Comparison of ENCODE assay signal across 29 cellular contexts in the genomic region with DNA sequence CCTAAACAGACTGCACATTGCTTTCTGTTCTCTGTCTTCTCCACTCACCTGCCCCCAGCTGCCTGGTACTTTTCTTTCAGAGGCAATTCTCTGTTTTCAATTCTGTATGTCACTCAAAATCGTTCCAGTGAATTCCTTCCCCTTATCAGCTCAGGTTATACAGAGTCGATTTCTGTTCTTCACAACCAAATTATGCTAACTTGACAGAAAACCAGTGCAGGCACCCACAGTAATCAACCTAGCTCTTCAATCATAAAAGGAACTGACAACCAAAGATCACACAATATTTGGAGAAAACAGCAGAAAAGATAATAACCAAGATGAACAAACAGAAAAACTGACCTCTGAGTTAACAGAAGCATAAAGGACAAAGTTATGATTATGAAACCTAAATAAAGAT.
"Had no signal": no experiment of that assay in that cellular context is flagged by ENCODE, and none has a peak within 500 bp of the region (broad histone marks: within the 10 kb centered on the region; RNA-seq: fewer than 3 reads in every experiment).

No MANE protein-coding gene starts in this region.

- H3K27ac ChIP-seq: adrenal gland, body of pancreas, cardiac muscle cell, colonic mucosa, epithelial cell of prostate, esophagus squamous epithelium, gastroesophageal sphincter had no signal

- ATAC-seq: activated CD4-positive, alpha-beta T cell treated with anti-CD3 and anti-CD28 coated beads for 36 hours; activated CD8-positive, alpha-beta memory T cell treated with anti-CD3 and anti-CD28 coated beads, Interleukin-2, amount 10 ng/mL, durations not matched to agents 7 days and 5 days; activated CD8-positive, alpha-beta T cell treated with anti-CD3 and anti-CD28 coated beads, Interleukin-2, amount 10 ng/mL, durations not matched to agents 7 days and 5 days; activated naive CD8-positive, alpha-beta T cell treated with anti-CD3 and anti-CD28 coated beads, Interleukin-2, amount 50 U/mL, for 24 hours; body of pancreas; gastroesophageal sphincter had no signal

- H3K36me3 ChIP-seq: adrenal gland, cardiac muscle cell, colonic mucosa, esophagus squamous epithelium, gastroesophageal sphincter had no signal

- DNase-seq: activated CD4-positive, alpha-beta memory T cell treated with anti-CD3 and anti-CD28 coated beads for 36 hours; activated CD4-positive, alpha-beta T cell treated with anti-CD3 and anti-CD28 coated beads for 36 hours; activated CD4-positive, alpha-beta T cell treated with anti-CD3 and anti-CD28 coated beads, Interleukin-2, amount 10 ng/mL, durations not matched to agents 24 days and 14 days; activated CD4-positive, CD25-positive, alpha-beta regulatory T cell; activated CD4-positive, CD25-positive, alpha-beta regulatory T cell treated with anti-CD3 and anti-CD28 coated beads, Interleukin-2, amount 50 U/mL, for 72 hours; activated CD8-positive, alpha-beta memory T cell treated with anti-CD3 and anti-CD28 coated beads, Interleukin-2, amount 10 ng/mL, durations not matched to agents 7 days and 5 days; activated CD8-positive, alpha-beta memory T cell treated with anti-CD3 and anti-CD28 coated beads, Interleukin-2, amount 50 U/mL, for 4 hours; activated CD8-positive, alpha-beta T cell treated with anti-CD3 and anti-CD28 coated beads, Interleukin-2, amount 10 ng/mL, durations not matched to agents 7 days and 5 days; activated effector memory CD4-positive, alpha-beta T cell treated with anti-CD3 and anti-CD28 coated beads, Interleukin-2, amount 50 U/mL, for 16 hours; activated naive CD4-positive, alpha-beta T cell treated with anti-CD3 and anti-CD28 coated beads for 36 hours; activated naive CD8-positive, alpha-beta T cell treated with anti-CD3 and anti-CD28 coated beads for 36 hours; activated naive CD8-positive, alpha-beta T cell treated with anti-CD3 and anti-CD28 coated beads, Interleukin-2, amount 50 U/mL, for 24 hours; activated T-cell treated with anti-CD3 and anti-CD28 coated beads, Interleukin-2, amount 50 U/mL, for 1 hour; activated T-cell treated with anti-CD3 and anti-CD28 coated beads, Interleukin-2, amount 50 U/mL, for 48 hours; adrenal gland; amygdala; aorta; body of pancreas; central memory CD4-positive, alpha-beta T cell; cerebellar nuclear complex; colonic mucosa; effector CD8-positive, alpha-beta T cell; esophagus squamous epithelium; foreskin melanocyte; T-helper 2 cell had no signal

- H3K9me3 ChIP-seq: adrenal gland, body of pancreas, colonic mucosa, esophagus squamous epithelium had no signal

- H3K4me1 ChIP-seq: adrenal gland, body of pancreas, colonic mucosa, esophagus squamous epithelium, gastroesophageal sphincter had no signal

- H3K4me3 ChIP-seq: adrenal gland, body of pancreas, cardiac muscle cell, colonic mucosa, esophagus squamous epithelium, gastroesophageal sphincter had no signal

- FAIRE-seq: endothelial cell of umbilical vein had no signal

- H3K27me3 ChIP-seq: adrenal gland, body of pancreas, cardiac muscle cell, colonic mucosa, esophagus squamous epithelium, gastroesophageal sphincter had no signal
